Comparison of ENCODE assay signal across 3 cellular contexts in the genomic region with DNA sequence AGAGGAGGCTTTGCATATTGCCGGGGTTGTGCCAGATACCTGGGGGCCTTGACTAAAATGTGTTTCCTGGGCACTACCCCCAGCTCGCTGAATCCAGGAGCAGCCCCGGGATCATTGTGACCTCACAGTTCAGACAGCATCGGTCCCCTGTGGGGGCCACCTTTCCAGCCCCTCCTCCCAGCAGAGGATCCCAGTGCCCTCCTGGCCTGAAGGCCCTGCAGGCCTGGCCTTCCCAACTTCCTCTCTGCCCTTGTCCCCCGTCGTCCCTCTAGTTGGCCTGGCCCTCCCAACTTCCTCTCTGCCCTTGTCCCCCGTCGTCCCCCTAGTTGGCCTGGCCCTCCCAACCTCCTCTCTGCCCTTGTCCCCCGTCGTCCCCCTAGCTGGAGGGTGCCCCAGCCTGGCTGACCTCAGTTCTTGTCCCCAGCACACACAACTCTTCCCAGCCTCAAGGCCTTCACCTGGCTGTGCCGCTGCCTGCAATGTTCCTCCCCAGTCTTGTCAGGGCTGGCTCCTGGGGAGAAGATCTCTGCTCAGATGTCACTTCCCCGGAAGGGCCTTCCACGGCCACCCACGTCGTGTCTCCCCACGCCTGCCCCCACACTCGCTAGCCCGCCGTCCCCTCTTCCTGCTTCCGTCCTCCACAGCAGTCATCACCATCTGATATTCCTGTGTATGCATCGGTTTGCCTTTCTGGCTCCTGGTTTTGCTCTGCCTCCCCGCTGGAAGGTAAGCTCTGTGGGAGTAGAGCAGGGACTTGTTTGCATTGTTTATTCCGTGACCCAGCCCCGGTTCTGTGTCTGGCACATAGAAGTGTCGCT.
TF ChIP-seq lines count a peak whose summit lies in the region.

No MANE protein-coding gene starts in this region.

TF ChIP-seq in SK-N-SH, 30 proteins besides CTCF, POLR2A, EP300 and RAD21:
- no peak for TF ChIP-seq RFX5 (IDR thresholded peaks at IDR 0.05; ENCODE audit: low read length)
- TF ChIP-seq RCOR1 (IDR thresholded peaks at IDR 0.05; ENCODE audit: low read length), result no peak
- no peak for TF ChIP-seq SIN3A (IDR thresholded peaks at IDR 0.05; ENCODE audit: borderline replicate concordance, low read depth, low read length)
- TF ChIP-seq, protein P1, sequence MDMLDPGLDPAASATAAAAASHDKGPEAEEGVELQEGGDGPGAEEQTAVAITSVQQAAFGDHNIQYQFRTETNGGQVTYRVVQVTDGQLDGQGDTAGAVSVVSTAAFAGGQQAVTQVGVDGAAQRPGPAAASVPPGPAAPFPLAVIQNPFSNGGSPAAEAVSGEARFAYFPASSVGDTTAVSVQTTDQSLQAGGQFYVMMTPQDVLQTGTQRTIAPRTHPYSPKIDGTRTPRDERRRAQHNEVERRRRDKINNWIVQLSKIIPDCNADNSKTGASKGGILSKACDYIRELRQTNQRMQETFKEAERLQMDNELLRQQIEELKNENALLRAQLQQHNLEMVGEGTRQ (IDR thresholded peaks at IDR 0.05; ENCODE audit: borderline replicate concordance, low read depth, low read length), result no peak
- TF ChIP-seq ZBTB33 (IDR thresholded peaks at IDR 0.05; ENCODE audit: borderline replicate concordance, low read depth), result no peak
- no peak for TF ChIP-seq RXRA (IDR thresholded peaks at IDR 0.05; ENCODE audit: borderline replicate concordance, low read depth)
- TF ChIP-seq SMC3 (IDR thresholded peaks at IDR 0.05; ENCODE audit: low read depth, low read length), result no peak
- TF ChIP-seq TCF12 (IDR thresholded peaks at IDR 0.05), result no peak
- no peak for TF ChIP-seq JUND (IDR thresholded peaks at IDR 0.05)
- no peak for TF ChIP-seq EZH2phosphoT487 (IDR thresholded peaks at IDR 0.05; ENCODE audit: borderline replicate concordance, low read depth)
- no peak for TF ChIP-seq GABPA (IDR thresholded peaks at IDR 0.05; ENCODE audit: low read depth)
- no peak for TF ChIP-seq REST (IDR thresholded peaks at IDR 0.05; ENCODE audit: low read depth, low read length)

TF ChIP-seq in SK-N-SH treated with all-trans-retinoic acid at 6 μM for 48 hours, 23 proteins besides CTCF, POLR2A, EP300 and RAD21:
- no peak for TF ChIP-seq ZFP30 (CRISPR knock-in tag; IDR thresholded peaks at IDR 0.05)
- no peak for TF ChIP-seq PATZ1 (CRISPR knock-in tag; IDR thresholded peaks at IDR 0.05; ENCODE audit: borderline replicate concordance)
- TF ChIP-seq ZNF8 (CRISPR knock-in tag; IDR thresholded peaks at IDR 0.05), result no peak
- no peak for TF ChIP-seq ESRRG (CRISPR knock-in tag; IDR thresholded peaks at IDR 0.05)
- TF ChIP-seq, protein P2, sequence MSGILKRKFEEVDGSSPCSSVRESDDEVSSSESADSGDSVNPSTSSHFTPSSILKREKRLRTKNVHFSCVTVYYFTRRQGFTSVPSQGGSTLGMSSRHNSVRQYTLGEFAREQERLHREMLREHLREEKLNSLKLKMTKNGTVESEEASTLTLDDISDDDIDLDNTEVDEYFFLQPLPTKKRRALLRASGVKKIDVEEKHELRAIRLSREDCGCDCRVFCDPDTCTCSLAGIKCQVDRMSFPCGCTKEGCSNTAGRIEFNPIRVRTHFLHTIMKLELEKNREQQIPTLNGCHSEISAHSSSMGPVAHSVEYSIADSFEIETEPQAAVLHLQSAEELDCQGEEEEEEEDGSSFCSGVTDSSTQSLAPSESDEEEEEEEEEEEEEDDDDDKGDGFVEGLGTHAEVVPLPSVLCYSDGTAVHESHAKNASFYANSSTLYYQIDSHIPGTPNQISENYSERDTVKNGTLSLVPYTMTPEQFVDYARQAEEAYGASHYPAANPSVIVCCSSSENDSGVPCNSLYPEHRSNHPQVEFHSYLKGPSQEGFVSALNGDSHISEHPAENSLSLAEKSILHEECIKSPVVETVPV (CRISPR knock-in tag; IDR thresholded peaks at IDR 0.05), result no peak
- TF ChIP-seq ARNTL (CRISPR knock-in tag; IDR thresholded peaks at IDR 0.05; ENCODE audit: borderline replicate concordance, low read depth), result no peak
- TF ChIP-seq POU6F1 (CRISPR knock-in tag; IDR thresholded peaks at IDR 0.05; ENCODE audit: borderline replicate concordance, low read depth), result no peak
- TF ChIP-seq BACH2 (CRISPR knock-in tag; IDR thresholded peaks at IDR 0.05; ENCODE audit: borderline replicate concordance), result no peak
- no peak for TF ChIP-seq ZFP3 (CRISPR knock-in tag; IDR thresholded peaks at IDR 0.05)
- TF ChIP-seq TSHZ2 (CRISPR knock-in tag; IDR thresholded peaks at IDR 0.05), result no peak
- TF ChIP-seq TOX (CRISPR knock-in tag; IDR thresholded peaks at IDR 0.05; ENCODE audit: borderline replicate concordance), result no peak

TF ChIP-seq in K562, 482 proteins besides CTCF, POLR2A, EP300 and RAD21:
- TF ChIP-seq CC2D1A (IDR thresholded peaks at IDR 0.05) (no peak), FOXK2 (conservative IDR thresholded peaks at IDR 0.05 in 1 of 2, IDR thresholded peaks at IDR 0.05 in 1 of 2; ENCODE audit: low read depth in 2 of 2) (no peak)
- TF ChIP-seq, protein P3, sequence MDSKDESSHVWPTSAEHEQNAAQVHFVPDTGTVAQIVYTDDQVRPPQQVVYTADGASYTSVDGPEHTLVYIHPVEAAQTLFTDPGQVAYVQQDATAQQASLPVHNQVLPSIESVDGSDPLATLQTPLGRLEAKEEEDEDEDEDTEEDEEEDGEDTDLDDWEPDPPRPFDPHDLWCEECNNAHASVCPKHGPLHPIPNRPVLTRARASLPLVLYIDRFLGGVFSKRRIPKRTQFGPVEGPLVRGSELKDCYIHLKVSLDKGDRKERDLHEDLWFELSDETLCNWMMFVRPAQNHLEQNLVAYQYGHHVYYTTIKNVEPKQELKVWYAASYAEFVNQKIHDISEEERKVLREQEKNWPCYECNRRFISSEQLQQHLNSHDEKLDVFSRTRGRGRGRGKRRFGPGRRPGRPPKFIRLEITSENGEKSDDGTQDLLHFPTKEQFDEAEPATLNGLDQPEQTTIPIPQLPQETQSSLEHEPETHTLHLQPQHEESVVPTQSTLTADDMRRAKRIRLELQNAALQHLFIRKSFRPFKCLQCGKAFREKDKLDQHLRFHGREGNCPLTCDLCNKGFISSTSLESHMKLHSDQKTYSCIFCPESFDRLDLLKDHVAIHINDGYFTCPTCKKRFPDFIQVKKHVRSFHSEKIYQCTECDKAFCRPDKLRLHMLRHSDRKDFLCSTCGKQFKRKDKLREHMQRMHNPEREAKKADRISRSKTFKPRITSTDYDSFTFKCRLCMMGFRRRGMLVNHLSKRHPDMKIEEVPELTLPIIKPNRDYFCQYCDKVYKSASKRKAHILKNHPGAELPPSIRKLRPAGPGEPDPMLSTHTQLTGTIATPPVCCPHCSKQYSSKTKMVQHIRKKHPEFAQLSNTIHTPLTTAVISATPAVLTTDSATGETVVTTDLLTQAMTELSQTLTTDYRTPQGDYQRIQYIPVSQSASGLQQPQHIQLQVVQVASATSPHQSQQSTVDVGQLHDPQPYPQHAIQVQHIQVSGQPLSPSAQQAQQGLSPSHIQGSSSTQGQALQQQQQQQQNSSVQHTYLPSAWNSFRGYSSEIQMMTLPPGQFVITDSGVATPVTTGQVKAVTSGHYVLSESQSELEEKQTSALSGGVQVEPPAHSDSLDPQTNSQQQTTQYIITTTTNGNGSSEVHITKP (IDR thresholded peaks at IDR 0.05; ENCODE audit: partially characterized antibody), result peak; percentile 79
TF ChIP-seq in K562: peak in this region for 1.
